ENCODE assay signal across 19 cellular contexts in genomic region chr3:149534082-149534481, GRCh38. TPM values are rescaled to one million over a fixed set of nuclear protein-coding genes. Genes with fewer than 3 reads are reported as not detected.
DNase-seq lines count a peak whose midpoint lies in the region; ATAC-seq and TF ChIP-seq lines count a peak whose summit lies in the region.
"Had no signal": no experiment of that assay in that cellular context is flagged by ENCODE, and none has a peak within 500 bp of the region (broad histone marks: within the 10 kb centered on the region; RNA-seq: fewer than 3 reads in every experiment).

No MANE protein-coding gene starts in this region.

- TF ChIP-seq CTCF in AG04450 (IDR thresholded peaks at IDR 0.05; ENCODE audit: low read depth, low read length) (no peak), ascending aorta (IDR thresholded peaks at IDR 0.05) (no peak), mesothelial cell of epicardium (IDR thresholded peaks at IDR 0.05; ENCODE audit: unreplicated experiment) (no peak)

- H3K4me1 ChIP-seq in ascending aorta = peaks cover 0 to 58% of the 10 kb centered on the region in 2 donors
- H3K4me1 ChIP-seq in stomach smooth muscle (ENCODE audit: control insufficient read depth, insufficient read depth, low read length) = peaks cover 41% of the 10 kb centered on the region

- intact Hi-C loops in ascending aorta (cut with DNase I) = loop anchor here (5.0 kb wide), 2 partner anchors 43 to 123 kb away; partner anchors contain the start of gene WWTR1

- H3K36me3 Mint-ChIP-seq in mesothelial cell of epicardium = peaks cover 2% of the 10 kb centered on the region
- H3K36me3 Mint-ChIP-seq in stimulated activated memory B cell treated with anti-CD40 and anti-IgM and Interleukin-4, amounts not matched to agents 10 μg/mL and 1 μg/mL and 100 μg/mL, for 72 hours = no peaks in the 10 kb centered on the region
- no peaks in the 10 kb centered on the region for H3K36me3 Mint-ChIP-seq in activated naive CD4-positive, alpha-beta T cell treated with anti-CD3 and anti-CD28 coated beads, Interleukin-2, amount 50 U/mL, for 72 hours
- H3K36me3 Mint-ChIP-seq: activated naive CD8-positive, alpha-beta T cell treated with anti-CD3 and anti-CD28 coated beads for 36 hours; CD8-positive, alpha-beta T cell had no signal

- H3K4me3 ChIP-seq in AG04450 (ENCODE audit: low read depth, low read length) = no peak overlapping the region
- H3K4me3 ChIP-seq in ascending aorta = no peak overlapping the region
- no peak overlapping the region for H3K4me3 ChIP-seq in stomach smooth muscle (ENCODE audit: low read length in 2 of 2)

- no peaks in the 10 kb centered on the region for H3K27me3 Mint-ChIP-seq in mesothelial cell of epicardium (ENCODE audit: low read depth)
- peaks cover 12% of the 10 kb centered on the region for H3K27me3 Mint-ChIP-seq in stimulated activated memory B cell treated with anti-CD40 and anti-IgM and Interleukin-4, amounts not matched to agents 10 μg/mL and 1 μg/mL and 100 μg/mL, for 72 hours
- H3K27me3 Mint-ChIP-seq: activated naive CD8-positive, alpha-beta T cell treated with anti-CD3 and anti-CD28 coated beads for 36 hours had no signal

- DNase-seq in AG04450 (ENCODE audit: low read depth, low spot score) = no peak
- no peak for DNase-seq in ascending aorta (ENCODE audit: low spot score in 2 of 2)
- no peak for DNase-seq in mesothelial cell of epicardium (ENCODE audit: low spot score in 2 of 2, unreplicated experiment in 2 of 2)
- no peak for DNase-seq in activated naive CD4-positive, alpha-beta T cell treated with anti-CD3 and anti-CD28 coated beads, Interleukin-2, amount 50 U/mL, for 72 hours (ENCODE audit: low spot score in 2 of 2)
- no peak for DNase-seq in activated effector memory CD4-positive, alpha-beta T cell treated with Interleukin-2 at 50 U/mL for 16 hours
- no peak for DNase-seq in activated T-cell treated with anti-CD3 and anti-CD28 coated beads, Interleukin-2, amount 50 U/mL, for 1 hour
- DNase-seq: activated CD4-positive, CD25-positive, alpha-beta regulatory T cell; activated CD8-positive, alpha-beta T cell treated with anti-CD3 and anti-CD28 coated beads, Interleukin-2, amount 10 ng/mL, durations not matched to agents 7 days and 5 days; activated naive CD8-positive, alpha-beta T cell treated with anti-CD3 and anti-CD28 coated beads for 36 hours; activated T-cell treated with anti-CD3 and anti-CD28 coated beads, Interleukin-2, amount 50 U/mL, for 48 hours; CD8-positive, alpha-beta T cell; SIG-M5; stimulated activated CD4-positive, alpha-beta T cell treated with anti-CD3 and anti-CD28 coated beads, Interleukin-1b, Interleukin-23, amount 100 ng/mL, for 48 hours; stimulated activated naive CD4-positive, alpha-beta T cell treated with Interleukin-2 at 50 U/mL for 16 hours; T-helper 2 cell had no signal

- CTCF ChIA-PET in AG04450 (lab: Charles Lee) = interaction anchor here (1.5 to 3.8 kb wide), 3 partner anchors 35 to 274 kb away, joined by 4 to 27 read pairs (median 10); no protein-coding TSS in a partner anchor

- no peak for ATAC-seq in stimulated activated memory B cell treated with anti-CD40 and anti-IgM and Interleukin-4, amounts not matched to agents 10 μg/mL and 1 μg/mL and 100 μg/mL, for 72 hours
- ATAC-seq in activated naive CD4-positive, alpha-beta T cell treated with anti-CD3 and anti-CD28 coated beads, Interleukin-2, amount 50 U/mL, for 72 hours = no peak
- ATAC-seq: activated CD8-positive, alpha-beta T cell treated with anti-CD3 and anti-CD28 coated beads, Interleukin-2, amount 10 ng/mL, durations not matched to agents 7 days and 5 days; CD8-positive, alpha-beta T cell had no signal

- H3K27ac ChIP-seq in AG04450 (ENCODE audit: low read depth, low read length) = peak overlapping the region; percentile 12
- peak overlapping the region; percentile 66 to 82 for H3K27ac ChIP-seq in ascending aorta
- peak overlapping the region; percentile 73 for H3K27ac ChIP-seq in stomach smooth muscle (ENCODE audit: low read length)
- H3K27ac ChIP-seq: neutrophil had no signal

- POLR2A ChIA-PET in AG04450 (lab: Yijun Ruan, JAX) = interaction anchor here (1.0 to 1.4 kb wide), 3 partner anchors 14 to 124 kb away, joined by 3 to 10 read pairs (median 9); partner anchors contain the start of gene WWTR1

- H3K4me1 Mint-ChIP-seq in mesothelial cell of epicardium = peaks cover 60% of the 10 kb centered on the region
- H3K4me1 Mint-ChIP-seq in stimulated activated memory B cell treated with anti-CD40 and anti-IgM and Interleukin-4, amounts not matched to agents 10 μg/mL and 1 μg/mL and 100 μg/mL, for 72 hours = peaks cover 9% of the 10 kb centered on the region

- peak overlapping the region in 1 of 2 donors; percentile 0 for H3K9ac ChIP-seq in stomach smooth muscle (ENCODE audit: low read length in 2 of 2)

- no peaks in the 10 kb centered on the region for H3K36me3 ChIP-seq in ascending aorta
- no peaks in the 10 kb centered on the region for H3K36me3 ChIP-seq in stomach smooth muscle (ENCODE audit: control insufficient read depth in 2 of 2, insufficient read depth in 2 of 2, low read length in 2 of 2)
- H3K36me3 ChIP-seq: neutrophil had no signal

- no peak overlapping the region for H3K4me3 Mint-ChIP-seq in mesothelial cell of epicardium
- no peak overlapping the region for H3K4me3 Mint-ChIP-seq in stimulated activated memory B cell treated with anti-CD40 and anti-IgM and Interleukin-4, amounts not matched to agents 10 μg/mL and 1 μg/mL and 100 μg/mL, for 72 hours
- H3K4me3 Mint-ChIP-seq: activated CD8-positive, alpha-beta T cell treated with anti-CD3 and anti-CD28 coated beads, Interleukin-2, amount 10 ng/mL, durations not matched to agents 7 days and 5 days; activated naive CD8-positive, alpha-beta T cell treated with anti-CD3 and anti-CD28 coated beads for 36 hours; CD8-positive, alpha-beta T cell had no signal

- no peaks in the 10 kb centered on the region for H3K27me3 ChIP-seq in AG04450 (ENCODE audit: control insufficient read depth, insufficient read depth, low read length)
- no peaks in the 10 kb centered on the region for H3K27me3 ChIP-seq in ascending aorta
- no peaks in the 10 kb centered on the region for H3K27me3 ChIP-seq in stomach smooth muscle (ENCODE audit: control insufficient read depth in 1 of 2, insufficient read depth in 2 of 2, low read length in 2 of 2)

- H3K9me3 Mint-ChIP-seq in mesothelial cell of epicardium = no peaks in the 10 kb centered on the region
- H3K9me3 Mint-ChIP-seq in stimulated activated memory B cell treated with anti-CD40 and anti-IgM and Interleukin-4, amounts not matched to agents 10 μg/mL and 1 μg/mL and 100 μg/mL, for 72 hours = no peaks in the 10 kb centered on the region
- no peaks in the 10 kb centered on the region for H3K9me3 Mint-ChIP-seq in activated naive CD4-positive, alpha-beta T cell treated with anti-CD3 and anti-CD28 coated beads, Interleukin-2, amount 50 U/mL, for 72 hours
- H3K9me3 Mint-ChIP-seq: activated naive CD8-positive, alpha-beta T cell treated with anti-CD3 and anti-CD28 coated beads for 36 hours; CD8-positive, alpha-beta T cell had no signal

- no peaks in the 10 kb centered on the region for H3K9me3 ChIP-seq in AG04450 (ENCODE audit: control insufficient read depth, insufficient read depth, low read length)
- no peaks in the 10 kb centered on the region for H3K9me3 ChIP-seq in ascending aorta
- H3K9me3 ChIP-seq in stomach smooth muscle (ENCODE audit: control insufficient read depth in 2 of 2, low read length in 2 of 2) = no peaks in the 10 kb centered on the region
- H3K9me3 ChIP-seq: neutrophil had no signal

- H3K27ac Mint-ChIP-seq in mesothelial cell of epicardium = peak overlapping the region; percentile 81
- H3K27ac Mint-ChIP-seq in stimulated activated memory B cell treated with anti-CD40 and anti-IgM and Interleukin-4, amounts not matched to agents 10 μg/mL and 1 μg/mL and 100 μg/mL, for 72 hours = no peak overlapping the region
- H3K27ac Mint-ChIP-seq in activated naive CD4-positive, alpha-beta T cell treated with anti-CD3 and anti-CD28 coated beads, Interleukin-2, amount 50 U/mL, for 72 hours = no peak overlapping the region
- H3K27ac Mint-ChIP-seq: activated CD8-positive, alpha-beta T cell treated with anti-CD3 and anti-CD28 coated beads, Interleukin-2, amount 10 ng/mL, durations not matched to agents 7 days and 5 days; activated naive CD8-positive, alpha-beta T cell treated with anti-CD3 and anti-CD28 coated beads for 36 hours; CD8-positive, alpha-beta T cell had no signal

RNA-seq across cellular contexts. Expression of gene TM4SF4, which starts 59.6 kb away (rescaled TPM):
- polyA plus RNA-seq in AG04450 (2011; rRNA removed) = 0.29 and 0.32 TPM in 2 replicates
- polyA minus RNA-seq in AG04450 (2011; rRNA and poly(A)+ RNA removed) = not detected in 2 replicates
- not detected for total RNA-seq in ascending aorta
- total RNA-seq in mesothelial cell of epicardium = 0.34 to 1.8 TPM (median 1.4 TPM) in 3 replicates
- not detected for total RNA-seq in activated naive CD4-positive, alpha-beta T cell treated with anti-CD3 and anti-CD28 coated beads, Interleukin-2, amount 50 U/mL, for 72 hours
- total RNA-seq: activated CD8-positive, alpha-beta T cell treated with anti-CD3 and anti-CD28 coated beads, Interleukin-2, amount 10 ng/mL, durations not matched to agents 7 days and 5 days; activated naive CD8-positive, alpha-beta T cell treated with anti-CD3 and anti-CD28 coated beads for 36 hours; CD8-positive, alpha-beta T cell; dermis microvascular lymphatic vessel endothelial cell had no signal

Comparison
In these comparisons a context has a peak if more than half of its experiments do, and no peak if none do; other contexts are left out.
1. H3K27ac ChIP-seq: peak in every context shown above with its lines; median percentile 74 in ascending aorta; 73 in stomach smooth muscle; 12 in AG04450.